Comparison of ENCODE assay signal across 12 cellular contexts in genomic region chr2:16614314-16614860, GRCh38.
DNase-seq lines count a peak whose midpoint lies in the region; ATAC-seq lines count a peak whose summit lies in the region.
"Had no signal": no experiment of that assay in that cellular context is flagged by ENCODE, and none has a peak within 500 bp of the region (broad histone marks: within the 10 kb centered on the region; RNA-seq: fewer than 3 reads in every experiment).

No MANE protein-coding gene starts in this region.

- no peaks in the 10 kb centered on the region for H3K27me3 Mint-ChIP-seq in dendritic cell treated with granulocyte-macrophage colony-stimulating factor and Interleukin-4, amounts not matched to agents 40 ng/mL and 50 ng/mL, for 4 days
- H3K27me3 Mint-ChIP-seq: type B pancreatic cell had no signal

- no peak for ATAC-seq in HG03342 (IDR thresholded peaks at IDR 0.05; ENCODE audit: unreplicated experiment)
- ATAC-seq in HG02798 (IDR thresholded peaks at IDR 0.05; ENCODE audit: poor library complexity, unreplicated experiment) = no peak
- ATAC-seq: Panc1 had no signal

- peaks cover 82% of the 10 kb centered on the region for H3K4me1 Mint-ChIP-seq in dendritic cell treated with granulocyte-macrophage colony-stimulating factor and Interleukin-4, amounts not matched to agents 40 ng/mL and 50 ng/mL, for 4 days (ENCODE audit: low read depth)

- no peak overlapping the region for H3K4me3 Mint-ChIP-seq in dendritic cell treated with granulocyte-macrophage colony-stimulating factor and Interleukin-4, amounts not matched to agents 40 ng/mL and 50 ng/mL, for 4 days
- H3K4me3 Mint-ChIP-seq: endodermal cell, type B pancreatic cell had no signal

- peak overlapping the region; percentile 48 for H3K27ac Mint-ChIP-seq in dendritic cell treated with granulocyte-macrophage colony-stimulating factor and Interleukin-4, amounts not matched to agents 40 ng/mL and 50 ng/mL, for 4 days
- H3K27ac Mint-ChIP-seq: endodermal cell, type B pancreatic cell had no signal

- DNase-seq in DMS53 treated with DMSO at 0.1 percent for 48 hours (lab: John Stamatoyannopoulos, UW; ENCODE audit: unreplicated experiment) (peak; percentile 33), NCI-H345 (lab: John Stamatoyannopoulos, UW) (peak; percentile 87), pons (ENCODE audit: low spot score) (peak; percentile 27), DMS114 treated with DMSO at 0.1 percent for 48 hours (lab: John Stamatoyannopoulos, UW; ENCODE audit: unreplicated experiment) (no peak)
- DNase-seq: activated CD4-positive, CD25-positive, alpha-beta regulatory T cell treated with anti-CD3 and anti-CD28 coated beads, Interleukin-2, amount 50 U/mL, for 72 hours; activated naive CD4-positive, alpha-beta T cell treated with Interleukin-2 at 50 U/mL for 16 hours; endodermal cell had no signal

- H3K9me3 Mint-ChIP-seq in dendritic cell treated with granulocyte-macrophage colony-stimulating factor and Interleukin-4, amounts not matched to agents 40 ng/mL and 50 ng/mL, for 4 days = no peaks in the 10 kb centered on the region
- H3K9me3 Mint-ChIP-seq: endodermal cell, type B pancreatic cell had no signal

- H3K36me3 Mint-ChIP-seq in dendritic cell treated with granulocyte-macrophage colony-stimulating factor and Interleukin-4, amounts not matched to agents 40 ng/mL and 50 ng/mL, for 4 days (ENCODE audit: low read depth) = peaks cover 64% of the 10 kb centered on the region

- intact Hi-C loops in dendritic cell treated with granulocyte-macrophage colony-stimulating factor and Interleukin-4, amounts not matched to agents 40 ng/mL and 50 ng/mL, for 4 days (cut with micrococcal nuclease) = loop anchor here (10.0 kb wide), 1 partner anchor 110 kb away; no protein-coding TSS in a partner anchor
